In the genomic region with DNA sequence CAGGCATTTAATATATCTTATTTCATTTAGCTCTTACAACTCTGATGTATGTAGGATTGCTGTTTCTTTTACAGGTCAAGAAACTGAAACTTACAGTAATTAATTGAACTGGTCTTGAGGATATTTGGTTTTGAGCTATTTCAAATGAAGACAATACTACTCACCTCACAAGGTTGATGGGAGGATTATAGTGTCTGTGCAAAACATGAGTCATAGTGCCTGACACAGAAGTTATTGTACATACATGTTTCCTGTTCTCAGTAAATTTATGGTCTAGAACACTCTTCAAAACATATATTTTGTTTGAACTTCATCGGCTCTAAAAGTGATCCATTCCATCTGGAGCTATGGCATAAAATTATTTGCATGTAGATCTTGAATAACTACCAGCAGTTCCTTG, we compare ENCODE assay signal across 1 cellular context.
A peak's percentile ranks its signal among the peaks of the same experiment; 100 is the strongest.
TF ChIP-seq lines count a peak whose summit lies in the region.

No MANE protein-coding gene starts in this region.

TF ChIP-seq in K562, 482 proteins besides CTCF, POLR2A, EP300 and RAD21:
- no peak for TF ChIP-seq ZNF124 (CRISPR knock-in tag; IDR thresholded peaks at IDR 0.05)
- no peak for TF ChIP-seq MED1 (CRISPR knock-in tag; IDR thresholded peaks at IDR 0.05; ENCODE audit: borderline replicate concordance)
- 0 out of 2 replicates have a peak, but pooled peaks have one; percentile 24 for TF ChIP-seq FOSL1 (tag; conservative IDR thresholded peaks at IDR 0.05)
